17 cellular contexts compared by ENCODE assay signal in the genomic region with DNA sequence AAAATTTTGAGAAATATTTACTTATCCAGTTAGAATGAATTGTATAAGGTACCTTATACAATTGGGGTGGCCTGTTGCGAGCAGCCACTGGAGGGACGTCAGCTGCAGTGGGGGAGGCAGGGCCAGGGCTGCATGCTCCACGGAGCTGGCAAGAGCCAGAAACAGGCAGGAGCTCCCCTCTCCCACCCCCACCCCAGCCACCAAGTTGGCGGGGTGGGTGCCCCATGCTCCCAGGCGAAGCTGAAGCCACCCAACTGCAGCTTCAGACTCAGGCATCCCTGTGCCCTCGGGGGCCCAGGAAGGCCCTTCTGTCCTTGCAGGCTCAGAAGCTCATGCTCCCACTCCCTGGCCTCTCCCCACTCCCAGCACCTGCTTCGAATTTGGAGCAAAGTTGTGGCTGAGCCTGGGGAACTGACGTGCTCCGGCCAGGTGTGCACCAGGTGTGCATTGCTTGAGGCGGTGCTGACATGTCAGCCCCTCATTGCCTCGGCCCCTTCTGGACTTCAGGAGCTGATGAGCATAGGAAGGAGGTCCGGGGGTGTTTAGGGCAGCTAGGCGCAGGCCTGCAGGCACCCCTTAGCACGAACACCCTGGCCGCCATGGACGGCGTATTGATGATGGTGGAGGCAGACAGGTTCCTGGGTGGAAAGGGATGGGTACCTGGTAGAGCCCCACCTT.
DNase-seq lines count a peak whose midpoint lies in the region; ATAC-seq lines count a peak whose summit lies in the region.
"Had no signal": no experiment of that assay in that cellular context is flagged by ENCODE, and none has a peak within 500 bp of the region (broad histone marks: within the 10 kb centered on the region; RNA-seq: fewer than 3 reads in every experiment).

No MANE protein-coding gene starts in this region.

- no peak overlapping the region for H2AK5ac ChIP-seq in neuronal stem cell (ENCODE audit: low read depth, low read length)

- no peak overlapping the region for H3K4me2 ChIP-seq in neuronal stem cell (ENCODE audit: insufficient read depth, low read length, poor library complexity, severe bottlenecking)
- H3K4me2 ChIP-seq: BLaER1 treated with 17β-estradiol and CSF1 and Interleukin-3, amounts not matched to agents 10 nM and 100 nM; GM23338 had no signal

- intact Hi-C loops in Right ventricle myocardium inferior (cut with DNase I) (no loop called here), left cardiac atrium (cut with DNase I) (no loop called here)

- no peak overlapping the region for H2BK120ac ChIP-seq in neuronal stem cell (ENCODE audit: low read depth, low read length)

- H3K36me3 Mint-ChIP-seq in stimulated activated memory B cell treated with anti-CD40 and anti-IgM and Interleukin-4, amounts not matched to agents 10 μg/mL and 1 μg/mL and 100 μg/mL, for 72 hours, result no peaks in the 10 kb centered on the region
- H3K36me3 Mint-ChIP-seq: CD4-positive, CD25-positive, alpha-beta regulatory T cell had no signal

- no peak overlapping the region for H4K91ac ChIP-seq in neuronal stem cell (ENCODE audit: low read depth, low read length, poor library complexity)

- H3K14ac ChIP-seq in neuronal stem cell (ENCODE audit: low read length), result no peak overlapping the region

- H3K36me3 ChIP-seq in neuronal stem cell (replicated peaks in 1 of 2; ENCODE audit: control insufficient read depth in 2 of 2, insufficient read depth in 2 of 2, low read length in 2 of 2), result no peaks in the 10 kb centered on the region
- H3K36me3 ChIP-seq: BLaER1 treated with 17β-estradiol and CSF1 and Interleukin-3, amounts not matched to agents 10 nM and 100 nM had no signal

- H3K23ac ChIP-seq in neuronal stem cell (ENCODE audit: low read depth, low read length, poor library complexity), result peak overlapping the region; percentile 26

- no peaks in the 10 kb centered on the region for H3K4me1 Mint-ChIP-seq in stimulated activated memory B cell treated with anti-CD40 and anti-IgM and Interleukin-4, amounts not matched to agents 10 μg/mL and 1 μg/mL and 100 μg/mL, for 72 hours
- H3K4me1 Mint-ChIP-seq: CD4-positive, CD25-positive, alpha-beta regulatory T cell had no signal

- H3K9me3 ChIP-seq in neuronal stem cell (replicated peaks in 1 of 2; ENCODE audit: control insufficient read depth in 2 of 2, insufficient read depth in 1 of 2, low read depth in 1 of 2, low read length in 2 of 2), result no peaks in the 10 kb centered on the region

- H3K18ac ChIP-seq in neuronal stem cell (ENCODE audit: low read length), result peak overlapping the region; percentile 80

- H3K79me1 ChIP-seq in neuronal stem cell (ENCODE audit: low read depth, low read length), result no peaks in the 10 kb centered on the region

- no peak for DNase-seq in Right ventricle myocardium inferior (ENCODE audit: missing footprints)
- no peak for DNase-seq in left cardiac atrium
- DNase-seq in cortex of kidney (lab: John Stamatoyannopoulos, UW), result peak; percentile 12
- DNase-seq in neuronal stem cell (ENCODE audit: low spot score), result no peak
- DNase-seq in islet precursor cell, result no peak
- no peak for DNase-seq in NCI-H345 (lab: John Stamatoyannopoulos, UW)
- DNase-seq: 8988T; AML-193; Calu3; CD4-positive, CD25-positive, alpha-beta regulatory T cell; DMS79; H9 had no signal

- H2BK5ac ChIP-seq in neuronal stem cell (ENCODE audit: low read length), result no peak overlapping the region

- no CpG with 5 or more reads among the region's 17 CpGs for WGBS in neuronal stem cell (ENCODE audit: extremely low coverage in 2 of 2, insufficient read length in 2 of 2, insufficient replicate concordance in 1 of 2), 2 donors

- H3K9me3 Mint-ChIP-seq in stimulated activated memory B cell treated with anti-CD40 and anti-IgM and Interleukin-4, amounts not matched to agents 10 μg/mL and 1 μg/mL and 100 μg/mL, for 72 hours, result no peaks in the 10 kb centered on the region

- H2AFZ ChIP-seq in neuronal stem cell (ENCODE audit: low read length), result peak overlapping the region; percentile 29
- H2AFZ ChIP-seq: GM23338 had no signal

- H4K8ac ChIP-seq in neuronal stem cell (ENCODE audit: low read depth, low read length), result no peak overlapping the region

- ATAC-seq in Right ventricle myocardium inferior, result peak; percentile 26
- no peak for ATAC-seq in left cardiac atrium
- peak; percentile 39 for ATAC-seq in stimulated activated memory B cell treated with anti-CD40 and anti-IgM and Interleukin-4, amounts not matched to agents 10 μg/mL and 1 μg/mL and 100 μg/mL, for 72 hours
- ATAC-seq in GM18517 (IDR thresholded peaks at IDR 0.05; ENCODE audit: unreplicated experiment), result no peak
- ATAC-seq: GM12878, GM23338 had no signal

- H3K27ac Mint-ChIP-seq in stimulated activated memory B cell treated with anti-CD40 and anti-IgM and Interleukin-4, amounts not matched to agents 10 μg/mL and 1 μg/mL and 100 μg/mL, for 72 hours, result no peak overlapping the region
- H3K27ac Mint-ChIP-seq: CD4-positive, CD25-positive, alpha-beta regulatory T cell; GM23338; H9 had no signal

- H3K27me3 ChIP-seq in neuronal stem cell (ENCODE audit: control insufficient read depth in 3 of 3, insufficient read depth in 3 of 3, low read depth in 1 of 3, low read length in 3 of 3), result no peaks in the 10 kb centered on the region
- H3K27me3 ChIP-seq: BLaER1 treated with 17β-estradiol and CSF1 and Interleukin-3, amounts not matched to agents 10 nM and 100 nM had no signal

- H3K9ac ChIP-seq in neuronal stem cell (ENCODE audit: low read depth, low read length, poor library complexity), result no peak overlapping the region
- H3K9ac ChIP-seq: BLaER1 treated with 17β-estradiol and CSF1 and Interleukin-3, amounts not matched to agents 10 nM and 100 nM had no signal

- peak overlapping the region in 1 of 2 donors; percentile 64 for H3K4me3 ChIP-seq in neuronal stem cell (ENCODE audit: low read length in 2 of 2)
- H3K4me3 ChIP-seq: BLaER1 treated with 17β-estradiol and CSF1 and Interleukin-3, amounts not matched to agents 10 nM and 100 nM; GM12878; GM23338 had no signal

- H3K4me1 ChIP-seq in neuronal stem cell (ENCODE audit: control insufficient read depth in 2 of 2, insufficient read depth in 1 of 2, low read depth in 1 of 2, low read length in 2 of 2), result peaks cover 0 to 2% of the 10 kb centered on the region in 2 donors
- H3K4me1 ChIP-seq: BLaER1 treated with 17β-estradiol and CSF1 and Interleukin-3, amounts not matched to agents 10 nM and 100 nM had no signal

- H3K27me3 Mint-ChIP-seq in stimulated activated memory B cell treated with anti-CD40 and anti-IgM and Interleukin-4, amounts not matched to agents 10 μg/mL and 1 μg/mL and 100 μg/mL, for 72 hours, result no peaks in the 10 kb centered on the region
- H3K27me3 Mint-ChIP-seq: CD4-positive, CD25-positive, alpha-beta regulatory T cell had no signal

- H3K4ac ChIP-seq in neuronal stem cell (ENCODE audit: low read length), result no peak overlapping the region

- H3K4me3 Mint-ChIP-seq in stimulated activated memory B cell treated with anti-CD40 and anti-IgM and Interleukin-4, amounts not matched to agents 10 μg/mL and 1 μg/mL and 100 μg/mL, for 72 hours, result no peak overlapping the region
- H3K4me3 Mint-ChIP-seq: CD4-positive, CD25-positive, alpha-beta regulatory T cell; GM23338; H9 had no signal

- H2BK15ac ChIP-seq in neuronal stem cell (ENCODE audit: low read length), result no peak overlapping the region

- no peak overlapping the region for H2BK12ac ChIP-seq in neuronal stem cell (ENCODE audit: low read length)

- no peak overlapping the region for H3K27ac ChIP-seq in neuronal stem cell (replicated peaks; ENCODE audit: low read length)
- H3K27ac ChIP-seq: BLaER1 treated with 17β-estradiol and CSF1 and Interleukin-3, amounts not matched to agents 10 nM and 100 nM had no signal

Comparison
In these comparisons a context has a peak if more than half of its experiments do, and no peak if none do; other contexts are left out.
1. ATAC-seq: peak in Right ventricle myocardium inferior (single experiment) and stimulated activated memory B cell treated with anti-CD40 and anti-IgM and Interleukin-4, amounts not matched to agents 10 μg/mL and 1 μg/mL and 100 μg/mL, for 72 hours (single experiment); none in left cardiac atrium (0 of 2) and GM18517 (single experiment).